9 cellular contexts compared by ENCODE assay signal in the genomic region with DNA sequence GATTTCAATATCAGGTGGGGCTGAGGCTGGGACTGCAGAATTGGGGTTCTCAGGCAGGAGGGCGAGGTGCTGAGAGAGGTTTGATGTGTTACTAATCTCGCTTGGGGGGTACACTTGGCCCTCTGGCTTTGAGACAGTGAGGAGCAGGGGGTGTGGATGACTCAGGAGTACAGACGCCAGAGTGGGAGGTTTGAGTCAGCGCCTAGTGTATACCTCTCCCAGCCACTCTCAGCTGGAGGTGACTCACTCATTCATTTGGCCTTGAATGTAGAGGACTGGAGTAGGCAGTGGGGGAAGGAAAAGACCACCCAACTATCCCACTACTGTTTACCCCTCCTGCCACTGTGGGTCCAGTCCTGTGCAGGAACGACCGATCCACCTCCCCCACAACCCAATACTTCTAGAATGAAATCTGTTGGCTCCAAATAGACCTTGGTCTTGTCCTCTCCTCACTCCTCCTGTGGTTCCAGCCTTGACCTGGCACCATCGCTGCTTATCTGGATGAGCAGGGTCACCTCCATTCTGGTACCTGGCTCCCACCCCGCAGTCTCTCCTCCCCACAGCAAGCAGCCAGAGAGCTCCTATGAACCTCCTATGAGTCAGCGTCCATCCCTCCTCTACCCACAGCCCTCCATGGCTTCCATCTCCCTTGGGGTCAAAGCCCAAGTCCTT. TPM values are rescaled to one million over a fixed set of nuclear protein-coding genes. Genes with fewer than 3 reads are reported as not detected.
DNase-seq lines count a peak whose midpoint lies in the region; ATAC-seq, FAIRE-seq and TF ChIP-seq lines count a peak whose summit lies in the region.
"Had no signal": no experiment of that assay in that cellular context is flagged by ENCODE, and none has a peak within 500 bp of the region (broad histone marks: within the 10 kb centered on the region; RNA-seq: fewer than 3 reads in every experiment).

No MANE protein-coding gene starts in this region.

- H3K18ac ChIP-seq in H1 (ENCODE audit: extremely low read depth, low read length), result no peak overlapping the region

- no peak for TF ChIP-seq EP300 in H1 (IDR thresholded peaks at IDR 0.05; ENCODE audit: borderline replicate concordance in 1 of 2, low read depth in 2 of 2, low read length in 2 of 2)

- CTCF ChIA-PET in RWPE1 (lab: Yijun Ruan, JAX) (interaction anchor here (0.6 kb wide), 1 partner anchor 888 kb away, joined by 3 read pairs; no protein-coding TSS in a partner anchor), H1 (lab: Charles Lee; ENCODE audit: partially characterized antibody) (interaction anchor here (1.3 kb wide), 1 partner anchor 120 kb away, joined by 3 read pairs; no protein-coding TSS in a partner anchor)

- no peak for TF ChIP-seq POLR2A in H1 (IDR thresholded peaks at IDR 0.05; ENCODE audit: control extremely low read depth in 1 of 2, low read depth in 2 of 2, low read length in 2 of 2)

- no peak overlapping the region for H3K9ac ChIP-seq in H1 (replicated peaks in 1 of 4; ENCODE audit: extremely low read depth in 1 of 4, low read depth in 3 of 4, low read length in 3 of 4)

- peaks cover 2 to 9% (median 5%) of the 10 kb centered on the region in 4 experiments; a peak in 5 of 7 replicates for H3K4me1 ChIP-seq in H1 (replicated peaks in 1 of 4; ENCODE audit: control insufficient read depth in 3 of 4, insufficient read depth in 4 of 4, low read length in 3 of 4)

- peaks cover 0 to 5% (median 0%) of the 10 kb centered on the region in 4 experiments; a peak in 1 of 7 replicates for H3K27me3 ChIP-seq in H1 (replicated peaks in 1 of 4; ENCODE audit: control insufficient read depth in 3 of 4, extremely low read depth in 1 of 4, insufficient read depth in 3 of 4, low read length in 3 of 4)

- TF ChIP-seq CTCF in RWPE1 (conservative IDR thresholded peaks at IDR 0.05; ENCODE audit: low read depth) (no peak), H1 (IDR thresholded peaks at IDR 0.05; ENCODE audit: control extremely low read depth in 1 of 3, insufficient read depth in 1 of 3, low read depth in 1 of 3, low read length in 3 of 3) (no peak), GM10266 (IDR thresholded peaks at IDR 0.05; ENCODE audit: control insufficient read depth, insufficient read depth, low read depth, missing control alignments) (no peak)

- H3K56ac ChIP-seq in H1 (replicated peaks; ENCODE audit: insufficient read length, low read depth, low read length), result no peak overlapping the region

- no peak overlapping the region for H2AFZ ChIP-seq in H1 (ENCODE audit: low read length)

- WGBS in H1 (ENCODE audit: extremely low coverage in 1 of 2, insufficient coverage in 1 of 2, insufficient read length in 1 of 2, insufficient replicate concordance in 2 of 2, low coverage in 1 of 2, low lambda C conversion rate in 2 of 2, missing lambda C conversion rate in 1 of 2), 2 experiments, result 83% methylated on average over 9 of the region's 9 CpGs; no CpG with 5 or more reads in 1 of the 2 experiments

- no peaks in the 10 kb centered on the region for H4K20me1 ChIP-seq in H1 (replicated peaks in 1 of 2; ENCODE audit: control insufficient read depth in 1 of 2, insufficient read depth in 2 of 2, low read length in 2 of 2)

- ATAC-seq in HG03280 (IDR thresholded peaks at IDR 0.05; ENCODE audit: unreplicated experiment), result no peak

- H3K23ac ChIP-seq in H1 (ENCODE audit: insufficient read length), result no peak overlapping the region

- H3K36me3 ChIP-seq in H1 (ENCODE audit: control insufficient read depth in 2 of 4, insufficient read depth in 4 of 4, low read length in 3 of 4), result no peaks in the 10 kb centered on the region

- peak; percentile 88 for DNase-seq in EL
- DNase-seq in RWPE1 (ENCODE audit: low spot score), result peak; percentile 93
- DNase-seq in H1 (ENCODE audit: low read depth in 1 of 2, low spot score in 2 of 2), result no peak
- DNase-seq in stimulated activated CD4-positive, alpha-beta T cell treated with anti-CD3 and anti-CD28 coated beads, Interleukin-1b, Interleukin-23, amount 100 ng/mL, for 24 hours (ENCODE audit: low read depth in 4 of 4, low spot score in 1 of 4), result peak; percentile 20 to 51 (median 29)
- no peak for DNase-seq in SK-N-DZ (ENCODE audit: low spot score)
- DNase-seq in GM10266 (ENCODE audit: extremely low spot score), result no peak
- DNase-seq in SIG-M5 treated with dmso at 0.1 percent for 504 hours (lab: John Stamatoyannopoulos, UW; ENCODE audit: unreplicated experiment), result no peak

- peak overlapping the region; percentile 46; the same call in 1 of the 2 replicates for H2BK12ac ChIP-seq in H1 (ENCODE audit: low read depth, low read length)

- no peak overlapping the region; a peak in 1 of 4 replicates for H3K4me2 ChIP-seq in H1 (ENCODE audit: insufficient read depth in 1 of 2, low read depth in 2 of 2, low read length in 2 of 2)

- 0 out of 2 replicates have a peak overlapping the region, but pooled peaks have one; percentile 1 for H2BK5ac ChIP-seq in H1 (ENCODE audit: low read depth, low read length)

- H4K5ac ChIP-seq in H1 (ENCODE audit: insufficient read length, low read depth, low read length), result no peak overlapping the region

- TF ChIP-seq RAD21 in H1 (IDR thresholded peaks at IDR 0.05 in 1 of 2, conservative IDR thresholded peaks at IDR 0.05 in 1 of 2; ENCODE audit: low read depth in 2 of 2, low read length in 2 of 2), result no peak

- FAIRE-seq in H1 (lab: Jason Lieb, UNC), result no peak

- H2AK5ac ChIP-seq in H1 (ENCODE audit: low read depth, low read length), result no peak overlapping the region

- H4K8ac ChIP-seq in H1 (ENCODE audit: extremely low read depth, insufficient read depth, low read length), result no peak overlapping the region

- 0 out of 2 replicates have a peak overlapping the region, but pooled peaks have one; percentile 31 for H2BK15ac ChIP-seq in H1 (ENCODE audit: low read length)

- H3K79me1 ChIP-seq in H1 (ENCODE audit: low read depth, low read length), result no peaks in the 10 kb centered on the region

- H3K4me3 ChIP-seq in H1 (ENCODE audit: extremely low read depth in 1 of 4, insufficient read depth in 2 of 4, low read depth in 3 of 4, low read length in 4 of 4), result no peak overlapping the region

- H3K79me2 ChIP-seq in H1 (ENCODE audit: control insufficient read depth in 1 of 2, insufficient read depth in 2 of 2, low read length in 2 of 2), result no peaks in the 10 kb centered on the region

- H2BK120ac ChIP-seq in H1 (replicated peaks; ENCODE audit: low read depth, low read length), result no peak overlapping the region

- POLR2A ChIA-PET in RWPE1 (lab: Yijun Ruan, JAX; ENCODE audit: low non-redundant PET) (interaction anchor here (0.6 kb wide), 1 partner anchor 8 kb away, joined by 4 read pairs; no protein-coding TSS in a partner anchor), H1 (lab: Charles Lee; ENCODE audit: partially characterized antibody) (interaction anchor here (0.5 to 1.5 kb wide), 4 partner anchors 11 to 1966 kb away, joined by 3 to 4 read pairs (median 4); no protein-coding TSS in a partner anchor)

- no peak overlapping the region for H3K4ac ChIP-seq in H1 (replicated peaks; ENCODE audit: insufficient read length, low read depth, low read length)

- peak overlapping the region; percentile 75; the same call in 1 of the 2 replicates for H2BK20ac ChIP-seq in H1 (ENCODE audit: low read length)

- no peak overlapping the region for H3K14ac ChIP-seq in H1 (ENCODE audit: insufficient read length)

- no peak overlapping the region for H4K91ac ChIP-seq in H1 (replicated peaks; ENCODE audit: insufficient read length, low read length)

- peaks cover 5% of the 10 kb centered on the region; the same call in 1 of the 2 replicates for H3K23me2 ChIP-seq in H1 (ENCODE audit: low read depth, low read length)

- H3K27ac ChIP-seq in RWPE1, result no peak overlapping the region
- no peak overlapping the region for H3K27ac ChIP-seq in H1 (ENCODE audit: low read depth, low read length)

- no peaks in the 10 kb centered on the region for H3K9me3 ChIP-seq in H1 (ENCODE audit: insufficient read depth in 2 of 2, low read depth in 1 of 2, low read length in 1 of 2)

TF ChIP-seq in H1, 55 proteins besides CTCF, POLR2A, EP300 and RAD21:
- TF ChIP-seq BCL11A (IDR thresholded peaks at IDR 0.05; ENCODE audit: low read depth in 2 of 2, low read length in 2 of 2) (no peak), BRCA1 (IDR thresholded peaks at IDR 0.05; ENCODE audit: low read depth, low read length) (no peak), SIX5 (IDR thresholded peaks at IDR 0.05; ENCODE audit: low read depth, low read length) (no peak), RNF2 (IDR thresholded peaks at IDR 0.05; ENCODE audit: borderline replicate concordance, low read depth, low read length, missing control alignments, poor library complexity, severe bottlenecking) (no peak), EGR1 (IDR thresholded peaks at IDR 0.05; ENCODE audit: borderline replicate concordance, low read depth, low read length) (no peak), CTBP2 (IDR thresholded peaks at IDR 0.05; ENCODE audit: borderline replicate concordance, insufficient read depth, insufficient read length, low read length) (no peak), CHD2 (IDR thresholded peaks at IDR 0.05; ENCODE audit: low read length) (no peak), CBX5 (IDR thresholded peaks at IDR 0.05; ENCODE audit: low read depth, low read length) (no peak), CHD1 (IDR thresholded peaks at IDR 0.05; ENCODE audit: low read depth, low read length) (no peak), KDM5A (IDR thresholded peaks at IDR 0.05; ENCODE audit: low read length) (no peak), POLR2AphosphoS5 (IDR thresholded peaks at IDR 0.05; ENCODE audit: low read depth, low read length) (no peak)
- TF ChIP-seq, protein P1, sequence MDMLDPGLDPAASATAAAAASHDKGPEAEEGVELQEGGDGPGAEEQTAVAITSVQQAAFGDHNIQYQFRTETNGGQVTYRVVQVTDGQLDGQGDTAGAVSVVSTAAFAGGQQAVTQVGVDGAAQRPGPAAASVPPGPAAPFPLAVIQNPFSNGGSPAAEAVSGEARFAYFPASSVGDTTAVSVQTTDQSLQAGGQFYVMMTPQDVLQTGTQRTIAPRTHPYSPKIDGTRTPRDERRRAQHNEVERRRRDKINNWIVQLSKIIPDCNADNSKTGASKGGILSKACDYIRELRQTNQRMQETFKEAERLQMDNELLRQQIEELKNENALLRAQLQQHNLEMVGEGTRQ (IDR thresholded peaks at IDR 0.05; ENCODE audit: low read length), result no peak

RNA-seq across cellular contexts. Expression of gene ZNRF4, which starts 20.1 kb away (rescaled TPM):
- total RNA-seq in H1 (2021; fragmentation: NEBNext Ultra II Directional; extraction: Animal tissue kit (Norgen Biotek cat#: 25700)), result not detected in 2 replicates
- polyA plus RNA-seq in H1 (2011; rRNA removed), result not detected in 2 replicates
- not detected for polyA plus RNA-seq in H1 (2011; cell fraction: cytosol; rRNA removed)
- not detected for polyA plus RNA-seq in H1 (2011; cell fraction: nucleus; rRNA removed)
- polyA plus RNA-seq in H1 (2012, experiment 1 of 2), result not detected in 4 replicates
- polyA plus RNA-seq in H1 (2012, experiment 2 of 2), result not detected
- not detected for polyA plus RNA-seq in H1 (2013, experiment 1 of 2)
- not detected for polyA plus RNA-seq in H1 (2013, experiment 2 of 2)
- not detected in 2 replicates for polyA minus RNA-seq in H1 (2011; rRNA and poly(A)+ RNA removed)
- not detected for polyA minus RNA-seq in H1 (2011; cell fraction: cytosol; rRNA and poly(A)+ RNA removed)
- not detected for polyA minus RNA-seq in H1 (2011; cell fraction: nucleus; rRNA and poly(A)+ RNA removed)
- polyA plus RNA-seq in SK-N-DZ (2014; cell fraction: cytosol; rRNA removed), result not detected in 2 replicates
- not detected in 2 replicates for polyA plus RNA-seq in SK-N-DZ (2014; cell fraction: nucleus; rRNA removed)
- total RNA-seq: glomerular endothelial cell had no signal

Comparison
In these comparisons a context has a peak if more than half of its experiments do, and no peak if none do; other contexts are left out.
1. DNase-seq: peak in EL (single experiment), RWPE1 (single experiment) and stimulated activated CD4-positive, alpha-beta T cell treated with anti-CD3 and anti-CD28 coated beads, Interleukin-1b, Interleukin-23, amount 100 ng/mL, for 24 hours (4 of 4); none in H1 (0 of 2), SK-N-DZ (single experiment), GM10266 (single experiment) and SIG-M5 treated with dmso at 0.1 percent for 504 hours (single experiment).